Comparison of ENCODE assay signal across 21 cellular contexts in the genomic region with DNA sequence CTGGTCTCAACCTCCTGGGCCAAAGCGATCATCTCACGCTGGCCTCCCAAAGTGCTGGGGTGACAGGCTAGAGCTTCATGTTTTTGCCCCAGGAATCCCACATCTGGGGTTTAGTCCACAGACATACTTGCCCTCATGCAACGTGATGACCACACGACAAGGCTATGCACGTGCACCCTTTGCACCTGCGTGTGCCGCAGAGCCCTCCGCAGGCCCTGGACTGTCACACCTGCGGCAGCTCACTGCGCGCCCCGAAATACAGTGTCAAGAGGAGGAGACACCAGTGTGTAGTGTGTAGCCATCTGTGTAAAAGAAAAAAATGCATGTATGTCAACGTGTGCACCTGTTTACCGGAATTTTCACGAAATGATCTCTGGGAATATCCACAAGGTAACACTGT. TPM values are rescaled to one million over a fixed set of nuclear protein-coding genes. Genes with fewer than 3 reads are reported as not detected.
A peak's percentile ranks its signal among the peaks of the same experiment; 100 is the strongest.
DNase-seq lines count a peak whose midpoint lies in the region; ATAC-seq, FAIRE-seq and TF ChIP-seq lines count a peak whose summit lies in the region.
"Had no signal": no experiment of that assay in that cellular context is flagged by ENCODE, and none has a peak within 500 bp of the region (broad histone marks: within the 10 kb centered on the region; RNA-seq: fewer than 3 reads in every experiment).

No MANE protein-coding gene starts in this region.

- H3K23ac ChIP-seq in neuronal stem cell (ENCODE audit: low read depth, low read length, poor library complexity): no peak overlapping the region

- no peaks in the 10 kb centered on the region for H4K20me1 ChIP-seq in SU-DHL-6 (ENCODE audit: low read depth, low read length)

- H2BK12ac ChIP-seq in neuronal stem cell (ENCODE audit: low read length): no peak overlapping the region

- no peaks in the 10 kb centered on the region for H3K36me3 ChIP-seq in SU-DHL-6 (ENCODE audit: low read length)
- H3K36me3 ChIP-seq in bronchial epithelial cell (ENCODE audit: control insufficient read depth, insufficient read depth, low read length): no peaks in the 10 kb centered on the region
- no peaks in the 10 kb centered on the region for H3K36me3 ChIP-seq in neuronal stem cell (replicated peaks in 1 of 2; ENCODE audit: control insufficient read depth in 2 of 2, insufficient read depth in 2 of 2, low read length in 2 of 2)

- H2BK120ac ChIP-seq in neuronal stem cell (ENCODE audit: low read depth, low read length): no peak overlapping the region

- TF ChIP-seq CTCF in SU-DHL-6 (IDR thresholded peaks at IDR 0.05; ENCODE audit: insufficient read depth, low read length, poor library complexity, severe bottlenecking) (no peak), bronchial epithelial cell (IDR thresholded peaks at IDR 0.05; ENCODE audit: insufficient read depth, low read length, severe bottlenecking) (no peak), D721Med (IDR thresholded peaks at IDR 0.05; ENCODE audit: insufficient read depth, missing control alignments) (no peak)

- no peak overlapping the region for H4K91ac ChIP-seq in neuronal stem cell (ENCODE audit: low read depth, low read length, poor library complexity)

- H3K9me2 ChIP-seq in SU-DHL-6 (replicated peaks; ENCODE audit: insufficient read depth, low read length): no peaks in the 10 kb centered on the region

- peak overlapping the region; percentile 43 for H4K8ac ChIP-seq in neuronal stem cell (ENCODE audit: low read depth, low read length)

- no peak overlapping the region for H2BK15ac ChIP-seq in neuronal stem cell (ENCODE audit: low read length)

- H3K27me3 ChIP-seq in SU-DHL-6 (ENCODE audit: low read length) (no peaks in the 10 kb centered on the region), bronchial epithelial cell (ENCODE audit: control insufficient read depth, insufficient read depth, low read length) (no peaks in the 10 kb centered on the region), neuronal stem cell (ENCODE audit: control insufficient read depth in 3 of 3, insufficient read depth in 3 of 3, low read depth in 1 of 3, low read length in 3 of 3) (peaks cover 0 to 3% (median 2%) of the 10 kb centered on the region in 3 experiments)

- H3K9me3 ChIP-seq in SU-DHL-6 (ENCODE audit: insufficient read depth, low read length) (no peaks in the 10 kb centered on the region), neuronal stem cell (replicated peaks in 1 of 2; ENCODE audit: control insufficient read depth in 2 of 2, insufficient read depth in 1 of 2, low read depth in 1 of 2, low read length in 2 of 2) (no peaks in the 10 kb centered on the region)

- peaks cover 28% of the 10 kb centered on the region for H3F3A ChIP-seq in SU-DHL-6 (ENCODE audit: insufficient read depth)

- no CpG with 5 or more reads among the region's 15 CpGs for WGBS in neuronal stem cell (ENCODE audit: extremely low coverage in 2 of 2, insufficient read length in 2 of 2, insufficient replicate concordance in 1 of 2), 2 donors

- H3K9ac ChIP-seq in SU-DHL-6 (ENCODE audit: low read length) (no peak overlapping the region), neuronal stem cell (ENCODE audit: low read depth, low read length, poor library complexity) (no peak overlapping the region)

- H3K4me3 ChIP-seq in SU-DHL-6 (ENCODE audit: insufficient read depth, low read length, poor library complexity, severe bottlenecking) (no peak overlapping the region), bronchial epithelial cell (ENCODE audit: low read depth, low read length) (no peak overlapping the region), neuronal stem cell (ENCODE audit: low read length in 2 of 2) (no peak overlapping the region)
- H3K4me3 ChIP-seq: GM23338 had no signal

- FAIRE-seq in bronchial epithelial cell (lab: Jason Lieb, UNC) (peak; percentile 62), D721Med (lab: Jason Lieb, UNC) (no peak)
- FAIRE-seq: G401.6, GM12892 had no signal

- no peaks in the 10 kb centered on the region for H3K79me2 ChIP-seq in SU-DHL-6 (ENCODE audit: insufficient read depth, low read length)

- DNase-seq in bronchial epithelial cell (ENCODE audit: low read depth): no peak
- no peak for DNase-seq in neuronal stem cell (ENCODE audit: low spot score)
- no peak for DNase-seq in D721Med (ENCODE audit: insufficient read length, low spot score)
- DNase-seq in stimulated activated CD4-positive, alpha-beta T cell treated with anti-CD3 and anti-CD28 coated beads, Interleukin-4, amount 100 ng/mL, for 24 hours: no peak
- DNase-seq: C1 segment of cervical spinal cord, Calu3, COR-L47, DMS153, DND-41, H9 had no signal

- peaks cover 0 to 5% of the 10 kb centered on the region in 2 donors for H3K4me1 ChIP-seq in neuronal stem cell (ENCODE audit: control insufficient read depth in 2 of 2, insufficient read depth in 1 of 2, low read depth in 1 of 2, low read length in 2 of 2)

- H3K4me2 ChIP-seq in SU-DHL-6 (ENCODE audit: low read depth, low read length, poor library complexity, severe bottlenecking): peak overlapping the region; percentile 34
- H3K4me2 ChIP-seq in neuronal stem cell (ENCODE audit: insufficient read depth, low read length, poor library complexity, severe bottlenecking): no peak overlapping the region
- H3K4me2 ChIP-seq: GM23338 had no signal

- no peak overlapping the region for H3K4ac ChIP-seq in neuronal stem cell (ENCODE audit: low read length)

- H2AK5ac ChIP-seq in neuronal stem cell (ENCODE audit: low read depth, low read length): no peak overlapping the region

- H2BK5ac ChIP-seq in neuronal stem cell (ENCODE audit: low read length): no peak overlapping the region

- H2AFZ ChIP-seq in SU-DHL-6 (ENCODE audit: low read depth, low read length, severe bottlenecking) (no peak overlapping the region), neuronal stem cell (ENCODE audit: low read length) (no peak overlapping the region)
- H2AFZ ChIP-seq: GM23338 had no signal

- no peak for ATAC-seq in GM21825 (IDR thresholded peaks at IDR 0.05; ENCODE audit: unreplicated experiment)
- ATAC-seq: GM23338, HCT116 had no signal

- H3K18ac ChIP-seq in neuronal stem cell (ENCODE audit: low read length): no peak overlapping the region

- H3K27ac ChIP-seq in SU-DHL-6 (ENCODE audit: low read depth, low read length) (peak overlapping the region; percentile 86), neuronal stem cell (replicated peaks; ENCODE audit: low read length) (no peak overlapping the region)

- H3K14ac ChIP-seq in neuronal stem cell (ENCODE audit: low read length): no peak overlapping the region

- H3K79me1 ChIP-seq in neuronal stem cell (ENCODE audit: low read depth, low read length): no peaks in the 10 kb centered on the region

RNA-seq across cellular contexts. Expression of gene MYADML2, which starts 3.5 kb away (rescaled TPM):
- total RNA-seq in bronchial epithelial cell: not detected in 2 replicates
- 0.03 TPM for polyA plus RNA-seq in neuronal stem cell (2013, experiment 1 of 2)
- polyA plus RNA-seq in neuronal stem cell (2013, experiment 2 of 2): 0.03 TPM
- total RNA-seq: A172; A673; Calu3; CD4-positive, alpha-beta memory T cell; H4 had no signal
- polyA plus RNA-seq: BJ; CD4-positive, alpha-beta memory T cell had no signal

RNA-seq across cellular contexts. Expression of gene NOTUM, which starts 10.5 kb away (rescaled TPM):
- 0.13 TPM in 1 of 2 replicates, not detected in the other for total RNA-seq in bronchial epithelial cell
- polyA plus RNA-seq in neuronal stem cell (2013, experiment 1 of 2): 0.33 TPM
- 0.30 TPM for polyA plus RNA-seq in neuronal stem cell (2013, experiment 2 of 2)
- total RNA-seq: A673; Calu3; CD4-positive, alpha-beta memory T cell had no signal
- polyA plus RNA-seq: CD4-positive, alpha-beta memory T cell had no signal

RNA-seq across cellular contexts. Expression of gene PYCR1, which starts 13.4 kb away (rescaled TPM):
- 152 and 178 TPM in 2 replicates for total RNA-seq in bronchial epithelial cell
- 53.9 TPM for polyA plus RNA-seq in neuronal stem cell (2013, experiment 1 of 2)
- polyA plus RNA-seq in neuronal stem cell (2013, experiment 2 of 2): 52.1 TPM

RNA-seq across cellular contexts. Expression of gene MAFG, which starts 23.0 kb away (rescaled TPM):
- 16.8 and 19.6 TPM in 2 replicates for total RNA-seq in bronchial epithelial cell
- polyA plus RNA-seq in neuronal stem cell (2013, experiment 1 of 2): 16.1 TPM
- 17.2 TPM for polyA plus RNA-seq in neuronal stem cell (2013, experiment 2 of 2)

RNA-seq across cellular contexts. Expression of gene ASPSCR1, which starts 26.9 kb away (rescaled TPM):
- 22.6 and 32.1 TPM in 2 replicates for total RNA-seq in bronchial epithelial cell
- 21.8 TPM for polyA plus RNA-seq in neuronal stem cell (2013, experiment 1 of 2)
- polyA plus RNA-seq in neuronal stem cell (2013, experiment 2 of 2): 24.2 TPM
